Comparison of ENCODE assay signal across 8 cellular contexts in genomic region chr12:12983420-12984035, GRCh38. TPM values are rescaled to one million over a fixed set of nuclear protein-coding genes. Genes with fewer than 3 reads are reported as not detected.
DNase-seq lines count a peak whose midpoint lies in the region; ATAC-seq and TF ChIP-seq lines count a peak whose summit lies in the region.

No MANE protein-coding gene starts in this region.

- no peaks in the 10 kb centered on the region for H3K4me1 Mint-ChIP-seq in nephron progenitor cell

- H3K27ac ChIP-seq in GM23248, result 0 out of 2 replicates have a peak overlapping the region, but pooled peaks have one; percentile 3
- H3K27ac ChIP-seq in esophagus squamous epithelium, result peak overlapping the region in 1 of 4 donors; percentile 11

- peaks cover 30% of the 10 kb centered on the region for H3K36me3 Mint-ChIP-seq in nephron progenitor cell (ENCODE audit: low read depth)

- no peak overlapping the region for H3K4me3 Mint-ChIP-seq in nephron progenitor cell

- intact Hi-C loops in esophagus squamous epithelium (cut with DNase I), result loop anchor here (10.0 kb wide), 1 partner anchor 69 kb away; no protein-coding TSS in a partner anchor

- peaks cover 31% of the 10 kb centered on the region for H3K36me3 ChIP-seq in GM23248 (ENCODE audit: low read depth)
- H3K36me3 ChIP-seq in esophagus squamous epithelium, result peaks cover 0 to 84% (median 13%) of the 10 kb centered on the region in 3 donors

- no peak overlapping the region for H2AFZ ChIP-seq in GM23248

- H3K4me3 ChIP-seq in AG10803 (ENCODE audit: low read length), result no peak overlapping the region
- no peak overlapping the region for H3K4me3 ChIP-seq in GM23248
- no peak overlapping the region for H3K4me3 ChIP-seq in esophagus squamous epithelium

- TF ChIP-seq CTCF in AG10803 (conservative IDR thresholded peaks at IDR 0.05; ENCODE audit: low read length) (peak; percentile 85), esophagus squamous epithelium (IDR thresholded peaks at IDR 0.05) (peak in 5 of 6 experiments; percentile 45 to 72 (median 58)), nephron progenitor cell (IDR thresholded peaks at IDR 0.05) (peak; percentile 38)

- in situ Hi-C loops in GM23248 (cut with MboI), result loop anchor here (10.0 kb wide), 1 partner anchor 189 kb away; no protein-coding TSS in a partner anchor

- H3K9me2 ChIP-seq in GM23248 (ENCODE audit: insufficient read depth), result no peaks in the 10 kb centered on the region

- H4K20me1 ChIP-seq in GM23248 (ENCODE audit: insufficient read depth), result no peaks in the 10 kb centered on the region

- no peak for ATAC-seq in GM19035 (IDR thresholded peaks at IDR 0.05; ENCODE audit: unreplicated experiment)

- H3K4me2 ChIP-seq in GM23248 (ENCODE audit: unreplicated experiment), result no peak overlapping the region

- H3F3A ChIP-seq in GM23248 (ENCODE audit: insufficient read depth), result peaks cover 40% of the 10 kb centered on the region

- WGBS in GM23248 (ENCODE audit: low coverage in 1 of 2, low lambda C conversion rate in 2 of 2, missing lambda C conversion rate in 2 of 2), 2 experiments, result 29 to 30% methylated on average over 9 of the region's 9 CpGs
- WGBS in esophagus squamous epithelium, 2 donors, result 47 to 48% methylated on average over 9 of the region's 9 CpGs

- DNase-seq in AG10803 (ENCODE audit: low read depth), result peak; percentile 66
- DNase-seq in GM23248, result peak; percentile 81
- peak; percentile 54 for DNase-seq in RPMI7951 (ENCODE audit: low read depth)
- DNase-seq in esophagus squamous epithelium (lab: John Stamatoyannopoulos, UW), result no peak
- DNase-seq in nephron progenitor cell, result no peak
- DNase-seq in NCI-H187 treated with DMSO at 0.1 percent for 48 hours (lab: John Stamatoyannopoulos, UW), result no peak
- DNase-seq in GDM1 (lab: John Stamatoyannopoulos, UW), result no peak

- peaks cover 4% of the 10 kb centered on the region for H3K27me3 Mint-ChIP-seq in nephron progenitor cell (ENCODE audit: low read depth, poor library complexity)

- no peak overlapping the region for H3K9ac ChIP-seq in GM23248

- peaks cover 22% of the 10 kb centered on the region for H3K4me1 ChIP-seq in GM23248 (ENCODE audit: insufficient read depth)
- H3K4me1 ChIP-seq in esophagus squamous epithelium, result peaks cover 0 to 26% (median 11%) of the 10 kb centered on the region in 3 donors

- no peak overlapping the region for H3K27ac Mint-ChIP-seq in nephron progenitor cell

- H3K9me3 ChIP-seq in GM23248 (ENCODE audit: low read depth) (no peaks in the 10 kb centered on the region), esophagus squamous epithelium (no peaks in the 10 kb centered on the region)

- TF ChIP-seq POLR2A in esophagus squamous epithelium (IDR thresholded peaks at IDR 0.05), result no peak

- H3K9me3 Mint-ChIP-seq in nephron progenitor cell, result no peaks in the 10 kb centered on the region

- H3K27me3 ChIP-seq in GM23248 (replicated peaks; ENCODE audit: insufficient read depth) (no peaks in the 10 kb centered on the region), esophagus squamous epithelium (no peaks in the 10 kb centered on the region)

- 0 out of 2 replicates have a peak, but pooled peaks cover under 1% of the 10 kb centered on the region for H3K79me2 ChIP-seq in GM23248 (ENCODE audit: insufficient read depth)

RNA-seq across cellular contexts. Expression of gene HEBP1, which starts 16.5 kb away (rescaled TPM):
- total RNA-seq in GM23248 (2014; rRNA removed; shearing (Covaris generic)), result 14.5 and 17.4 TPM in 2 replicates
- 83.0 and 92.9 TPM in 2 replicates for polyA plus RNA-seq in GM23248 (2016; fragmentation: Nextera tagmentation; extraction: Ambion mirVana)
- 4.1 and 8.9 TPM in 2 replicates for total RNA-seq in RPMI7951 (2014; rRNA removed; shearing (Covaris generic))
- 10 to 100 TPM; 17.0 to 50.9 (median 23.9) TPM for total RNA-seq in esophagus squamous epithelium

RNA-seq across cellular contexts. Expression of gene GPRC5D, which starts 31.6 kb away (rescaled TPM):
- not detected in 2 replicates for total RNA-seq in GM23248 (2014; rRNA removed; shearing (Covaris generic))
- not detected in 2 replicates for polyA plus RNA-seq in GM23248 (2016; fragmentation: Nextera tagmentation; extraction: Ambion mirVana)
- not detected in 2 replicates for total RNA-seq in RPMI7951 (2014; rRNA removed; shearing (Covaris generic))
- under 1 TPM in 1 of 4 donors, not detected in 3; 0.95 TPM for total RNA-seq in esophagus squamous epithelium

Comparison
In these comparisons a context has a peak if more than half of its experiments do, and no peak if none do; other contexts are left out.
1. DNase-seq: peak in AG10803 (single experiment), GM23248 (single experiment) and RPMI7951 (single experiment); none in esophagus squamous epithelium (single experiment), nephron progenitor cell (single experiment), NCI-H187 treated with DMSO at 0.1 percent for 48 hours (single experiment) and GDM1 (single experiment).
2. Peak in every context shown above with its lines, with median percentiles within 50 percentile points of each other: CTCF ChIP-seq.